In the genomic region with DNA sequence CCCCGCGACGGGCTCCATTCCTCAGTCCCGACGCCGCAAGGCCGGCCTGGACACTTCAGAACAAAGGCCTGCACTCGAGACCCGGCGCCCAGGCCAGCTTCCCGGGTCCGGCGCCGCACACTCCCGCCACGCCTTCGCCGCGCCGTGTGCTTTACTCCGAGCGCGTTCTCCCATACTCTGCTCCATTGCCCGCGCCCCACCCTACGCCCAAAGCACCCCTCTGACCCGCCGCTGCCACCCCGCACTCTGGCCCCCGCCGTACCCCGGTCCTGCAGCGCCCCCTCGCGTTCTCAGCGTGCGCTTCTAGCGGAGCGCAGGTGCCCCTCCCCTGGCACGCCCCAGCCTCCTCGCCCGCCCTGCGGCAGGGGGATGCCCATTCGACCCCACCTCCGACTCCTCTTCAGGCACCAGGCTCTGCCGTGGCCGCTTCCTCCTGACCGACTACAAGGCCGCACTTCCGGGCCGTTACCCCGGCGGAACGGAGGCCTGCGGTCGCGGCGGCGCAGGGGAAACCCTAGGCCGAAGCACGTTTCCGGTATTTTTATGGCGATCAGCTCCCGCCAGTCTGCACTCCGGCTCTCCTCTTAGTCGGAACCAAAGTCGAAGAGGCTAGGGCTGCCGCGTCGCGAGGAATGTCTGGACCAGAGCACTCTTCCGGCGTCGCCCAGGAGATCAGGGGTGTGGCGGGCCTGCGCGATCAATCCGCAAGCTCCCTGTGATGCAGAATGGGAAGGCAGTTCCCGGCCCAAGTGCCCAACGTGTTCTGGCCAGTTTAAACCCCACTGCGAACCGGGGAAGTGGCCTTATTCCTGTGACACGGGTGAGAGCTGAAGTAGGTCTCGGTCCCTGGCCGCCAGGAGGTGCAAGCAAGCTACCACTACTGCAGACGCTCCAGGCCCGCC, we compare ENCODE assay signal across 1 cellular context.
TF ChIP-seq lines count a peak whose summit lies in the region.

Gene ZBTB45 (minus strand): TSS at position 456 of the 902 bp plus-strand sequence. CDS start 2,137 bp downstream, outside the sequence.

TF ChIP-seq in K562, 482 proteins besides CTCF, POLR2A, EP300 and RAD21 (continued from another document and continues in another):
- TF ChIP-seq MYNN (IDR thresholded peaks at IDR 0.05) (peak; percentile 65), MYNN (CRISPR knock-in tag; IDR thresholded peaks at IDR 0.05) (no peak), BRF1 (IDR thresholded peaks at IDR 0.05; ENCODE audit: borderline replicate concordance, extremely low read depth, insufficient read length) (no peak), EP400 (IDR thresholded peaks at IDR 0.05) (peak; percentile 96), KLF16 (IDR thresholded peaks at IDR 0.05) (no peak; the same call in 1 of the 2 replicates), CC2D1A (IDR thresholded peaks at IDR 0.05) (peak; percentile 67), MTF1 (CRISPR knock-in tag; IDR thresholded peaks at IDR 0.05; ENCODE audit: borderline replicate concordance) (no peak), ZNF780A (CRISPR knock-in tag; IDR thresholded peaks at IDR 0.05) (0 out of 2 replicates have a peak, but pooled peaks have one; percentile 65), ZNF764 (CRISPR knock-in tag; IDR thresholded peaks at IDR 0.05; ENCODE audit: low read depth) (peak; percentile 22; the same call in 1 of the 2 replicates), HDAC1 (IDR thresholded peaks at IDR 0.05) (peak; percentile 66 to 82; a peak in 3 of 4 replicates), U2AF1 (optimal IDR thresholded peaks at IDR 0.05; ENCODE audit: low read depth, low read length) (no peak), MCM7 (IDR thresholded peaks at IDR 0.05) (no peak), ILK (tag; IDR thresholded peaks at IDR 0.05; ENCODE audit: borderline replicate concordance, low read depth) (no peak), ZNF354B (CRISPR knock-in tag; IDR thresholded peaks at IDR 0.05) (no peak), BCL6 (CRISPR knock-in tag; IDR thresholded peaks at IDR 0.05) (no peak; the same call in 1 of the 2 replicates), DIDO1 (tag; IDR thresholded peaks at IDR 0.05; ENCODE audit: low read depth) (peak; percentile 93), SAFB2 (IDR thresholded peaks at IDR 0.05; ENCODE audit: borderline replicate concordance, low read depth, low read length, severe bottlenecking) (no peak), MAFK (IDR thresholded peaks at IDR 0.05; ENCODE audit: low read length) (no peak), MCM3 (IDR thresholded peaks at IDR 0.05) (no peak), HMG20B (CRISPR knock-in tag; IDR thresholded peaks at IDR 0.05) (no peak), MIER1 (IDR thresholded peaks at IDR 0.05; ENCODE audit: low read depth) (no peak; the same call in 1 of the 2 replicates), BCOR (IDR thresholded peaks at IDR 0.05) (peak; percentile 47; the same call in 1 of the 2 replicates), ZNF316 (IDR thresholded peaks at IDR 0.05) (no peak), HNRNPL (IDR thresholded peaks at IDR 0.05; ENCODE audit: low read depth, low read length) (peak; percentile 99), TRIM24 (IDR thresholded peaks at IDR 0.05) (peak; percentile 36 to 100; a peak in 3 of 4 replicates), ZNF274 (IDR thresholded peaks at IDR 0.05; ENCODE audit: borderline replicate concordance, low read depth, low read length) (no peak), GATA2 (CRISPR knock-in tag; IDR thresholded peaks at IDR 0.05) (no peak), NFIX (CRISPR knock-in tag; IDR thresholded peaks at IDR 0.05; ENCODE audit: low read depth) (no peak), RBFOX2 (IDR thresholded peaks at IDR 0.05; ENCODE audit: low read depth, low read length) (peak; percentile 97), GATAD2B (IDR thresholded peaks at IDR 0.05; ENCODE audit: borderline replicate concordance) (peak; percentile 77), MYC (IDR thresholded peaks at IDR 0.05; ENCODE audit: low read depth, low read length) (peak; percentile 86), MYC (CRISPR knock-in tag; IDR thresholded peaks at IDR 0.05; ENCODE audit: borderline replicate concordance, low read depth) (peak; percentile 88), NR2F6 (CRISPR knock-in tag; IDR thresholded peaks at IDR 0.05) (no peak), FOXK1 (CRISPR knock-in tag; IDR thresholded peaks at IDR 0.05; ENCODE audit: borderline replicate concordance) (peak; percentile 94), TFAP4 (CRISPR knock-in tag; IDR thresholded peaks at IDR 0.05; ENCODE audit: borderline replicate concordance) (peak; percentile 91), SRSF7 (optimal IDR thresholded peaks at IDR 0.05; ENCODE audit: low read depth, low read length) (no peak), NUFIP1 (IDR thresholded peaks at IDR 0.05; ENCODE audit: partially characterized antibody) (peak; percentile 57), POLR2AphosphoS2 (IDR thresholded peaks at IDR 0.05; ENCODE audit: low read length) (no peak; the same call in 1 of the 2 replicates), KLF6 (CRISPR knock-in tag; IDR thresholded peaks at IDR 0.05; ENCODE audit: borderline replicate concordance) (peak; percentile 20; the same call in 1 of the 2 replicates), ZNF253 (CRISPR knock-in tag; conservative IDR thresholded peaks at IDR 0.05) (no peak), ZNF12 (CRISPR knock-in tag; IDR thresholded peaks at IDR 0.05) (peak; percentile 71; the same call in 1 of the 2 replicates), EWSR1 (IDR thresholded peaks at IDR 0.05; ENCODE audit: borderline replicate concordance, low read depth, partially characterized antibody) (no peak), ZNF3 (CRISPR knock-in tag; IDR thresholded peaks at IDR 0.05) (0 out of 2 replicates have a peak, but pooled peaks have one; percentile 42), ZNF239 (CRISPR knock-in tag; IDR thresholded peaks at IDR 0.05) (peak; percentile 30; the same call in 1 of the 2 replicates)
- TF ChIP-seq, protein P1, sequence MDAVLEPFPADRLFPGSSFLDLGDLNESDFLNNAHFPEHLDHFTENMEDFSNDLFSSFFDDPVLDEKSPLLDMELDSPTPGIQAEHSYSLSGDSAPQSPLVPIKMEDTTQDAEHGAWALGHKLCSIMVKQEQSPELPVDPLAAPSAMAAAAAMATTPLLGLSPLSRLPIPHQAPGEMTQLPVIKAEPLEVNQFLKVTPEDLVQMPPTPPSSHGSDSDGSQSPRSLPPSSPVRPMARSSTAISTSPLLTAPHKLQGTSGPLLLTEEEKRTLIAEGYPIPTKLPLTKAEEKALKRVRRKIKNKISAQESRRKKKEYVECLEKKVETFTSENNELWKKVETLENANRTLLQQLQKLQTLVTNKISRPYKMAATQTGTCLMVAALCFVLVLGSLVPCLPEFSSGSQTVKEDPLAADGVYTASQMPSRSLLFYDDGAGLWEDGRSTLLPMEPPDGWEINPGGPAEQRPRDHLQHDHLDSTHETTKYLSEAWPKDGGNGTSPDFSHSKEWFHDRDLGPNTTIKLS (IDR thresholded peaks at IDR 0.05; ENCODE audit: borderline replicate concordance, low read depth): peak; percentile 71; the same call in 1 of the 2 replicates
- TF ChIP-seq, protein P2, sequence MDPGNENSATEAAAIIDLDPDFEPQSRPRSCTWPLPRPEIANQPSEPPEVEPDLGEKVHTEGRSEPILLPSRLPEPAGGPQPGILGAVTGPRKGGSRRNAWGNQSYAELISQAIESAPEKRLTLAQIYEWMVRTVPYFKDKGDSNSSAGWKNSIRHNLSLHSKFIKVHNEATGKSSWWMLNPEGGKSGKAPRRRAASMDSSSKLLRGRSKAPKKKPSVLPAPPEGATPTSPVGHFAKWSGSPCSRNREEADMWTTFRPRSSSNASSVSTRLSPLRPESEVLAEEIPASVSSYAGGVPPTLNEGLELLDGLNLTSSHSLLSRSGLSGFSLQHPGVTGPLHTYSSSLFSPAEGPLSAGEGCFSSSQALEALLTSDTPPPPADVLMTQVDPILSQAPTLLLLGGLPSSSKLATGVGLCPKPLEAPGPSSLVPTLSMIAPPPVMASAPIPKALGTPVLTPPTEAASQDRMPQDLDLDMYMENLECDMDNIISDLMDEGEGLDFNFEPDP (CRISPR knock-in tag; IDR thresholded peaks at IDR 0.05): no peak
- TF ChIP-seq, protein P3, sequence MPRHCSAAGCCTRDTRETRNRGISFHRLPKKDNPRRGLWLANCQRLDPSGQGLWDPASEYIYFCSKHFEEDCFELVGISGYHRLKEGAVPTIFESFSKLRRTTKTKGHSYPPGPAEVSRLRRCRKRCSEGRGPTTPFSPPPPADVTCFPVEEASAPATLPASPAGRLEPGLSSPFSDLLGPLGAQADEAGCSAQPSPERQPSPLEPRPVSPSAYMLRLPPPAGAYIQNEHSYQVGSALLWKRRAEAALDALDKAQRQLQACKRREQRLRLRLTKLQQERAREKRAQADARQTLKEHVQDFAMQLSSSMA (CRISPR knock-in tag; IDR thresholded peaks at IDR 0.05): peak; percentile 93
- TF ChIP-seq, protein P4, sequence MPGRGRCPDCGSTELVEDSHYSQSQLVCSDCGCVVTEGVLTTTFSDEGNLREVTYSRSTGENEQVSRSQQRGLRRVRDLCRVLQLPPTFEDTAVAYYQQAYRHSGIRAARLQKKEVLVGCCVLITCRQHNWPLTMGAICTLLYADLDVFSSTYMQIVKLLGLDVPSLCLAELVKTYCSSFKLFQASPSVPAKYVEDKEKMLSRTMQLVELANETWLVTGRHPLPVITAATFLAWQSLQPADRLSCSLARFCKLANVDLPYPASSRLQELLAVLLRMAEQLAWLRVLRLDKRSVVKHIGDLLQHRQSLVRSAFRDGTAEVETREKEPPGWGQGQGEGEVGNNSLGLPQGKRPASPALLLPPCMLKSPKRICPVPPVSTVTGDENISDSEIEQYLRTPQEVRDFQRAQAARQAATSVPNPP (IDR thresholded peaks at IDR 0.05; ENCODE audit: borderline replicate concordance, insufficient read depth, insufficient read length): no peak
- TF ChIP-seq, protein P5, sequence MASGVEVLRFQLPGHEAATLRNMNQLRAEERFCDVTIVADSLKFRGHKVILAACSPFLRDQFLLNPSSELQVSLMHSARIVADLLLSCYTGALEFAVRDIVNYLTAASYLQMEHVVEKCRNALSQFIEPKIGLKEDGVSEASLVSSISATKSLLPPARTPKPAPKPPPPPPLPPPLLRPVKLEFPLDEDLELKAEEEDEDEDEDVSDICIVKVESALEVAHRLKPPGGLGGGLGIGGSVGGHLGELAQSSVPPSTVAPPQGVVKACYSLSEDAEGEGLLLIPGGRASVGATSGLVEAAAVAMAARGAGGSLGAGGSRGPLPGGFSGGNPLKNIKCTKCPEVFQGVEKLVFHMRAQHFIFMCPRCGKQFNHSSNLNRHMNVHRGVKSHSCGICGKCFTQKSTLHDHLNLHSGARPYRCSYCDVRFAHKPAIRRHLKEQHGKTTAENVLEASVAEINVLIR (CRISPR knock-in tag; IDR thresholded peaks at IDR 0.05): peak; percentile 68
- TF ChIP-seq, protein P6, sequence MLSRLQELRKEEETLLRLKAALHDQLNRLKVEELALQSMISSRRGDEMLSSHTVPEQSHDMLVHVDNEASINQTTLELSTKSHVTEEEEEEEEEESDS (CRISPR knock-in tag; IDR thresholded peaks at IDR 0.05): no peak
- TF ChIP-seq, protein P7, sequence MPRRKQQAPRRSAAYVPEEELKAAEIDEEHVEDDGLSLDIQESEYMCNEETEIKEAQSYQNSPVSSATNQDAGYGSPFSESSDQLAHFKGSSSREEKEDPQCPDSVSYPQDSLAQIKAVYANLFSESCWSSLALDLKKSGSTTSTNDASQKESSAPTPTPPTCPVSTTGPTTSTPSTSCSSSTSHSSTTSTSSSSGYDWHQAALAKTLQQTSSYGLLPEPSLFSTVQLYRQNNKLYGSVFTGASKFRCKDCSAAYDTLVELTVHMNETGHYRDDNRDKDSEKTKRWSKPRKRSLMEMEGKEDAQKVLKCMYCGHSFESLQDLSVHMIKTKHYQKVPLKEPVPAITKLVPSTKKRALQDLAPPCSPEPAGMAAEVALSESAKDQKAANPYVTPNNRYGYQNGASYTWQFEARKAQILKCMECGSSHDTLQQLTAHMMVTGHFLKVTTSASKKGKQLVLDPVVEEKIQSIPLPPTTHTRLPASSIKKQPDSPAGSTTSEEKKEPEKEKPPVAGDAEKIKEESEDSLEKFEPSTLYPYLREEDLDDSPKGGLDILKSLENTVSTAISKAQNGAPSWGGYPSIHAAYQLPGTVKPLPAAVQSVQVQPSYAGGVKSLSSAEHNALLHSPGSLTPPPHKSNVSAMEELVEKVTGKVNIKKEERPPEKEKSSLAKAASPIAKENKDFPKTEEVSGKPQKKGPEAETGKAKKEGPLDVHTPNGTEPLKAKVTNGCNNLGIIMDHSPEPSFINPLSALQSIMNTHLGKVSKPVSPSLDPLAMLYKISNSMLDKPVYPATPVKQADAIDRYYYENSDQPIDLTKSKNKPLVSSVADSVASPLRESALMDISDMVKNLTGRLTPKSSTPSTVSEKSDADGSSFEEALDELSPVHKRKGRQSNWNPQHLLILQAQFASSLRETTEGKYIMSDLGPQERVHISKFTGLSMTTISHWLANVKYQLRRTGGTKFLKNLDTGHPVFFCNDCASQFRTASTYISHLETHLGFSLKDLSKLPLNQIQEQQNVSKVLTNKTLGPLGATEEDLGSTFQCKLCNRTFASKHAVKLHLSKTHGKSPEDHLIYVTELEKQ (CRISPR knock-in tag; IDR thresholded peaks at IDR 0.05): no peak
- TF ChIP-seq, protein P8, sequence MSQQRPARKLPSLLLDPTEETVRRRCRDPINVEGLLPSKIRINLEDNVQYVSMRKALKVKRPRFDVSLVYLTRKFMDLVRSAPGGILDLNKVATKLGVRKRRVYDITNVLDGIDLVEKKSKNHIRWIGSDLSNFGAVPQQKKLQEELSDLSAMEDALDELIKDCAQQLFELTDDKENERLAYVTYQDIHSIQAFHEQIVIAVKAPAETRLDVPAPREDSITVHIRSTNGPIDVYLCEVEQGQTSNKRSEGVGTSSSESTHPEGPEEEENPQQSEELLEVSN (IDR thresholded peaks at IDR 0.05; ENCODE audit: borderline replicate concordance in 1 of 2, extremely low read depth in 1 of 2, insufficient read depth in 1 of 2, insufficient read length in 1 of 2, low read depth in 1 of 2, low read length in 1 of 2, poor library complexity in 1 of 2, severe bottlenecking in 1 of 2): peak; percentile 18 to 40
- TF ChIP-seq, protein P9, sequence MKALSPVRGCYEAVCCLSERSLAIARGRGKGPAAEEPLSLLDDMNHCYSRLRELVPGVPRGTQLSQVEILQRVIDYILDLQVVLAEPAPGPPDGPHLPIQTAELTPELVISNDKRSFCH (CRISPR knock-in tag; IDR thresholded peaks at IDR 0.05): no peak
- TF ChIP-seq, protein P9 (tag; IDR thresholded peaks at IDR 0.05): peak; percentile 82
- TF ChIP-seq, protein P10, sequence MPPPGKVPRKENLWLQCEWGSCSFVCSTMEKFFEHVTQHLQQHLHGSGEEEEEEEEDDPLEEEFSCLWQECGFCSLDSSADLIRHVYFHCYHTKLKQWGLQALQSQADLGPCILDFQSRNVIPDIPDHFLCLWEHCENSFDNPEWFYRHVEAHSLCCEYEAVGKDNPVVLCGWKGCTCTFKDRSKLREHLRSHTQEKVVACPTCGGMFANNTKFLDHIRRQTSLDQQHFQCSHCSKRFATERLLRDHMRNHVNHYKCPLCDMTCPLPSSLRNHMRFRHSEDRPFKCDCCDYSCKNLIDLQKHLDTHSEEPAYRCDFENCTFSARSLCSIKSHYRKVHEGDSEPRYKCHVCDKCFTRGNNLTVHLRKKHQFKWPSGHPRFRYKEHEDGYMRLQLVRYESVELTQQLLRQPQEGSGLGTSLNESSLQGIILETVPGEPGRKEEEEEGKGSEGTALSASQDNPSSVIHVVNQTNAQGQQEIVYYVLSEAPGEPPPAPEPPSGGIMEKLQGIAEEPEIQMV (tag; conservative IDR thresholded peaks at IDR 0.05; ENCODE audit: low read depth): no peak
